Comparison of ENCODE assay signal across 8 cellular contexts in the genomic region with DNA sequence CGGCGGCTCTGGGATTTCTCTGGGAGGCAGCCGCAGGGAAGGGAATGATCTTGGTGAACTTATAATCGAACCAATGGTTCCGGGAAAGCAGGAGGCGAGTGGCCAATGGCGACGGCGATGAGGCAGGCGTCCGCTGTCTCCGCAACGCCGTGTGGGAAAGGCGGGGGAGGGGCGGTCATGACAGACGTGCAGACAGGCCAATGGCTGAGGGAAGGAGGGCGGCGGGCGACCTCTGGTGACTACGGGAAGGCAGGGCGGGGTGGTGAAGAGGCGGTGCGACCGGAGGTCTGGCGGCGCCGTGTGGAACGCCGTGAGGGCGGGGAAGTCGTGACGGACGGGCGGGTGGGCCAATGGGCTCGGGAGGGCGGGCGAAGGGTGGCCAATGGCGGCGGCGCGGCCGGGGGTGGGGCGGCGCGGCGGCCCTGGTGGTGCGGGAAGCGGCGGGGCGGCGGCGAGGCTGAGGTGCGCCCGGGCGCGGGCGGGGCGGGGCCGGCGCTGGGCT. TPM values are rescaled to one million over a fixed set of nuclear protein-coding genes. Genes with fewer than 3 reads are reported as not detected.
DNase-seq lines count a peak whose midpoint lies in the region; ATAC-seq, FAIRE-seq and TF ChIP-seq lines count a peak whose summit lies in the region.

A gene with protein sequence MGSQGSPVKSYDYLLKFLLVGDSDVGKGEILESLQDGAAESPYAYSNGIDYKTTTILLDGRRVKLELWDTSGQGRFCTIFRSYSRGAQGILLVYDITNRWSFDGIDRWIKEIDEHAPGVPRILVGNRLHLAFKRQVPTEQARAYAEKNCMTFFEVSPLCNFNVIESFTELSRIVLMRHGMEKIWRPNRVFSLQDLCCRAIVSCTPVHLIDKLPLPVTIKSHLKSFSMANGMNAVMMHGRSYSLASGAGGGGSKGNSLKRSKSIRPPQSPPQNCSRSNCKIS (plus strand): TSS at position 409 of the 502 bp plus-strand sequence. CDS start 226 bp downstream, outside the sequence.

- peak within 1 kb of the TSS; percentile 32; the same call in 1 of the 2 replicates for H2BK20ac ChIP-seq in H1 (ENCODE audit: low read length)

- peaks cover 20 to 45% of the 10 kb centered on the region in 2 experiments for H4K20me1 ChIP-seq in H1 (replicated peaks in 1 of 2; ENCODE audit: control insufficient read depth in 1 of 2, insufficient read depth in 2 of 2, low read length in 2 of 2)

- peak; percentile 99 for DNase-seq in Calu3
- peak; percentile 97 for DNase-seq in NOMO-1 treated with dmso at 0.1 percent for 144 hours (lab: John Stamatoyannopoulos, UW; ENCODE audit: unreplicated experiment)
- DNase-seq in activated CD8-positive, alpha-beta memory T cell treated with anti-CD3 and anti-CD28 coated beads, Interleukin-2, amount 50 U/mL, for 1 hour (ENCODE audit: extremely low read depth): peak; percentile 99
- DNase-seq in H1 (ENCODE audit: low read depth in 1 of 2, low spot score in 2 of 2): peak; percentile 91 to 99
- DNase-seq in mesenteric fat pad (ENCODE audit: low spot score): peak; percentile 99
- peak; percentile 98 for DNase-seq in stimulated activated CD8-positive, alpha-beta memory T cell treated with anti-CD3 and anti-CD28 coated beads, Interleukin-15, amount 100 ng/mL, for 1 hour (ENCODE audit: low read depth)

- H2BK12ac ChIP-seq in H1 (ENCODE audit: low read depth, low read length): peak within 1 kb of the TSS; percentile 78; the same call in 1 of the 2 replicates

- H2BK120ac ChIP-seq in H1 (replicated peaks; ENCODE audit: low read depth, low read length): peak within 1 kb of the TSS; percentile 98

- TF ChIP-seq EP300 in H1 (IDR thresholded peaks at IDR 0.05; ENCODE audit: borderline replicate concordance in 1 of 2, low read depth in 2 of 2, low read length in 2 of 2): no peak

- peak within 1 kb of the TSS; percentile 100 for H4K5ac ChIP-seq in H1 (ENCODE audit: insufficient read length, low read depth, low read length)

- peak within 1 kb of the TSS; percentile 99 for H3K56ac ChIP-seq in H1 (replicated peaks; ENCODE audit: insufficient read length, low read depth, low read length)

- CTCF ChIA-PET in Calu3 (lab: Charles Lee): no interaction called here
- CTCF ChIA-PET in H1 (lab: Charles Lee; ENCODE audit: partially characterized antibody): interaction anchor here (0.8 to 1.9 kb wide), 4 partner anchors 14 to 29 kb away, joined by 3 to 6 read pairs (median 4); no protein-coding TSS in a partner anchor

- peaks cover 9% of the 10 kb centered on the region for H3K23me2 ChIP-seq in H1 (ENCODE audit: low read depth, low read length)

- H3K4me1 ChIP-seq in HUES48 (ENCODE audit: control insufficient read depth, insufficient read depth, low read length): peaks cover 4% of the 10 kb centered on the region; the same call in 1 of the 2 replicates
- H3K4me1 ChIP-seq in H1 (replicated peaks in 1 of 4; ENCODE audit: control insufficient read depth in 3 of 4, insufficient read depth in 4 of 4, low read length in 3 of 4): peaks cover 0 to 17% (median 7%) of the 10 kb centered on the region in 4 experiments; a peak in 4 of 7 replicates

- peak within 1 kb of the TSS; percentile 98 for H3K27ac ChIP-seq in HUES48 (ENCODE audit: low read depth, low read length)
- peak within 1 kb of the TSS; percentile 99 for H3K27ac ChIP-seq in H1 (ENCODE audit: low read depth, low read length)

- H3K18ac ChIP-seq in H1 (ENCODE audit: extremely low read depth, low read length): peak within 1 kb of the TSS; percentile 99

- no peaks in the 10 kb centered on the region for H3K9me3 ChIP-seq in HUES48 (ENCODE audit: control insufficient read depth, insufficient read depth, low read length)
- no peaks in the 10 kb centered on the region for H3K9me3 ChIP-seq in H1 (ENCODE audit: insufficient read depth in 2 of 2, low read depth in 1 of 2, low read length in 1 of 2)

- no CpG with 5 or more reads among the region's 61 CpGs for WGBS in H1 (ENCODE audit: extremely low coverage in 1 of 2, insufficient coverage in 1 of 2, insufficient read length in 1 of 2, insufficient replicate concordance in 2 of 2, low coverage in 1 of 2, low lambda C conversion rate in 2 of 2, missing lambda C conversion rate in 1 of 2), 2 experiments

- peak within 1 kb of the TSS; percentile 97 for H3K27ac Mint-ChIP-seq in Calu3 (ENCODE audit: unreplicated experiment)

- peak within 1 kb of the TSS; percentile 92 for H3K4me3 Mint-ChIP-seq in Calu3 (ENCODE audit: low read depth, unreplicated experiment)

- H4K91ac ChIP-seq in H1 (replicated peaks; ENCODE audit: insufficient read length, low read length): peak within 1 kb of the TSS; percentile 98

- no peaks in the 10 kb centered on the region for H3K27me3 Mint-ChIP-seq in Calu3 (ENCODE audit: unreplicated experiment)

- FAIRE-seq in H1 (lab: Jason Lieb, UNC): no peak

- TF ChIP-seq POLR2A in H1 (IDR thresholded peaks at IDR 0.05; ENCODE audit: control extremely low read depth in 1 of 2, low read depth in 2 of 2, low read length in 2 of 2): no peak; a peak in 1 of 3 replicates

- H3K36me3 ChIP-seq in HUES48 (ENCODE audit: control insufficient read depth, insufficient read depth, low read length) (no peaks in the 10 kb centered on the region), H1 (ENCODE audit: control insufficient read depth in 2 of 4, insufficient read depth in 4 of 4, low read length in 3 of 4) (no peaks in the 10 kb centered on the region)

- H3K23ac ChIP-seq in H1 (ENCODE audit: insufficient read length): no peak within 1 kb of the TSS

- peak within 1 kb of the TSS; percentile 89 for H3K4me3 ChIP-seq in HUES48 (ENCODE audit: low read depth, low read length)
- peak within 1 kb of the TSS; percentile 90 to 94 (median 91) for H3K4me3 ChIP-seq in H1 (ENCODE audit: extremely low read depth in 1 of 4, insufficient read depth in 2 of 4, low read depth in 3 of 4, low read length in 4 of 4)

- peak within 1 kb of the TSS; percentile 91 for H3K4ac ChIP-seq in H1 (replicated peaks; ENCODE audit: insufficient read length, low read depth, low read length)

- peak; percentile 75 for ATAC-seq in GM21423 (IDR thresholded peaks at IDR 0.05; ENCODE audit: unreplicated experiment)

- H4K8ac ChIP-seq in H1 (ENCODE audit: extremely low read depth, insufficient read depth, low read length): peak within 1 kb of the TSS; percentile 100

- intact Hi-C loops in Calu3 (cut with micrococcal nuclease; ENCODE audit: unreplicated experiment): no loop called here

- BruUV-seq in Calu3 (replicated peaks; lab: Mats Ljungman, UMichigan): no TSS peak

- H3K9ac ChIP-seq in HUES48 (ENCODE audit: low read depth, low read length) (peak within 1 kb of the TSS; percentile 93), H1 (replicated peaks in 1 of 4; ENCODE audit: extremely low read depth in 1 of 4, low read depth in 3 of 4, low read length in 3 of 4) (peak within 1 kb of the TSS; percentile 89 to 95 (median 93))

- no peak within 1 kb of the TSS for H2AK5ac ChIP-seq in H1 (ENCODE audit: low read depth, low read length)

- TF ChIP-seq RAD21 in H1 (IDR thresholded peaks at IDR 0.05 in 1 of 2, conservative IDR thresholded peaks at IDR 0.05 in 1 of 2; ENCODE audit: low read depth in 2 of 2, low read length in 2 of 2): no peak

- H2AFZ ChIP-seq in H1 (ENCODE audit: low read length): peak within 1 kb of the TSS; percentile 56; the same call in 1 of the 2 replicates

- H2BK15ac ChIP-seq in H1 (ENCODE audit: low read length): peak within 1 kb of the TSS; percentile 95; the same call in 1 of the 2 replicates

- no peak within 1 kb of the TSS for H3K14ac ChIP-seq in H1 (ENCODE audit: insufficient read length)

- POLR2A ChIA-PET in H1 (lab: Charles Lee; ENCODE audit: partially characterized antibody): interaction anchor here (0.7 to 1.6 kb wide), 8 partner anchors 10 to 52 kb away, joined by 3 to 5 read pairs (median 4); partner anchors contain the start of genes MCRIP2, METTL26 and WFIKKN1

- peaks cover 0 to 20% of the 10 kb centered on the region in 2 experiments; a peak in 2 of 4 replicates for H3K79me2 ChIP-seq in H1 (ENCODE audit: control insufficient read depth in 1 of 2, insufficient read depth in 2 of 2, low read length in 2 of 2)

- TF ChIP-seq CTCF in Calu3 (IDR thresholded peaks at IDR 0.05; ENCODE audit: unreplicated experiment): no peak
- peak in 1 of 3 experiments; percentile 12; a peak in 1 of 4 replicates for TF ChIP-seq CTCF in H1 (IDR thresholded peaks at IDR 0.05; ENCODE audit: control extremely low read depth in 1 of 3, insufficient read depth in 1 of 3, low read depth in 1 of 3, low read length in 3 of 3)

- peaks cover 93% of the 10 kb centered on the region for H3K36me3 Mint-ChIP-seq in Calu3 (ENCODE audit: insufficient read depth, unreplicated experiment)

- H3K27me3 ChIP-seq in HUES48 (ENCODE audit: control insufficient read depth, insufficient read depth, low read length): peaks cover 36% of the 10 kb centered on the region
- H3K27me3 ChIP-seq in H1 (replicated peaks in 1 of 4; ENCODE audit: control insufficient read depth in 3 of 4, extremely low read depth in 1 of 4, insufficient read depth in 3 of 4, low read length in 3 of 4): peaks cover 0 to 45% (median 29%) of the 10 kb centered on the region in 4 experiments; a peak in 5 of 7 replicates

- H3K4me1 Mint-ChIP-seq in Calu3 (ENCODE audit: low read depth, unreplicated experiment): peaks cover 68% of the 10 kb centered on the region

- peak within 1 kb of the TSS; percentile 81 to 96 for H3K4me2 ChIP-seq in H1 (ENCODE audit: insufficient read depth in 1 of 2, low read depth in 2 of 2, low read length in 2 of 2)

- peaks cover 8% of the 10 kb centered on the region; the same call in 1 of the 2 replicates for H3K79me1 ChIP-seq in H1 (ENCODE audit: low read depth, low read length)

- H2BK5ac ChIP-seq in H1 (ENCODE audit: low read depth, low read length): peak within 1 kb of the TSS; percentile 99

- H3K9me3 Mint-ChIP-seq in Calu3 (ENCODE audit: low read depth, unreplicated experiment): no peaks in the 10 kb centered on the region

TF ChIP-seq in H1, 55 proteins besides CTCF, POLR2A, EP300 and RAD21 (continues in another document):
- no peak for TF ChIP-seq GABPA (IDR thresholded peaks at IDR 0.05; ENCODE audit: borderline replicate concordance, insufficient read depth, low read length)
- peak; percentile 59; the same call in 1 of the 2 replicates for TF ChIP-seq POLR2AphosphoS5 (IDR thresholded peaks at IDR 0.05; ENCODE audit: low read depth, low read length)
- peak; percentile 88 for TF ChIP-seq CREB1 (IDR thresholded peaks at IDR 0.05)
- TF ChIP-seq CHD2 (IDR thresholded peaks at IDR 0.05; ENCODE audit: low read length): peak; percentile 90

RNA-seq across cellular contexts. Expression of the gene that starts here (rescaled TPM):
- total RNA-seq in Calu3 (2022) (35.6 and 36.5 TPM in 2 replicates), mesenteric fat pad (17.3 TPM)
- 15.6 and 17.8 TPM in 2 replicates for total RNA-seq in H1 (2021; fragmentation: NEBNext Ultra II Directional; extraction: Animal tissue kit (Norgen Biotek cat#: 25700))
- 13.9 and 18.6 TPM in 2 replicates for polyA plus RNA-seq in H1 (2011; rRNA removed)
- polyA plus RNA-seq in H1 (2011; cell fraction: cytosol; rRNA removed): 14.4 TPM
- 23.9 TPM for polyA plus RNA-seq in H1 (2011; cell fraction: nucleus; rRNA removed)
- polyA plus RNA-seq in H1 (2012, experiment 1 of 2): 11.4 to 19.2 TPM (median 15.6 TPM) in 4 replicates
- polyA plus RNA-seq in H1 (2012, experiment 2 of 2): 13.6 TPM
- polyA plus RNA-seq in H1 (2013, experiment 1 of 2): 11.3 TPM
- polyA plus RNA-seq in H1 (2013, experiment 2 of 2): 11.7 TPM
- 5.9 and 6.8 TPM in 2 replicates for polyA minus RNA-seq in H1 (2011; rRNA and poly(A)+ RNA removed)
- polyA minus RNA-seq in H1 (2011; cell fraction: cytosol; rRNA and poly(A)+ RNA removed): 8.4 TPM
- 8.9 TPM for polyA minus RNA-seq in H1 (2011; cell fraction: nucleus; rRNA and poly(A)+ RNA removed)

Comparison
In these comparisons a context has a peak if more than half of its experiments do, and no peak if none do; other contexts are left out.
1. Peak in every context shown above with its lines: DNase-seq, ATAC-seq, H3K4me3 ChIP-seq and H3K27ac ChIP-seq.